In genomic region chr1:87612966-87613365, GRCh38 we compare ENCODE assay signal across 27 cellular contexts.
A peak's percentile ranks its signal among the peaks of the same experiment; 100 is the strongest.
DNase-seq lines count a peak whose midpoint lies in the region; ATAC-seq, FAIRE-seq and TF ChIP-seq lines count a peak whose summit lies in the region.
"Had no signal": no experiment of that assay in that cellular context is flagged by ENCODE, and none has a peak within 500 bp of the region (broad histone marks: within the 10 kb centered on the region; RNA-seq: fewer than 3 reads in every experiment).

No MANE protein-coding gene starts in this region.

- no peaks in the 10 kb centered on the region for H3K9me3 ChIP-seq in mucosa of descending colon
- H3K9me3 ChIP-seq: A549, SJSA1 had no signal

- intact Hi-C loops in mucosa of descending colon (cut with DNase I, micrococcal nuclease): no loop called here

- DNase-seq in HuH-7 (ENCODE audit: low spot score): peak; percentile 41
- DNase-seq in astrocyte of the hippocampus (ENCODE audit: low read depth, low spot score): peak; percentile 20
- DNase-seq in mucosa of descending colon: no peak
- DNase-seq in urothelium cell line (ENCODE audit: low spot score): no peak
- DNase-seq in NCI-H1105 (lab: John Stamatoyannopoulos, UW): no peak
- no peak for DNase-seq in COLO668 (lab: John Stamatoyannopoulos, UW; ENCODE audit: unreplicated experiment)
- DNase-seq: AML-193; C1 segment of cervical spinal cord; CD4-positive, alpha-beta memory T cell; DMS 273 treated with DMSO at 0.1 percent for 48 hours; DND-41; KBM-7; NCI-H1048; NCI-H1436 treated with DMSO at 0.1 percent for 48 hours; NCI-H1930; NCI-H2107; NCI-H524; NCI-H82; NK-92 treated with Interleukin-12 subunit alpha and Interleukin-12 subunit beta, amount 100 ng/mL, for 24 hours; Right ventricle myocardium superior; RPMI8226 had no signal

- no peaks in the 10 kb centered on the region for H3K4me1 ChIP-seq in mucosa of descending colon (ENCODE audit: low read depth)
- H3K4me1 ChIP-seq: A549, SJSA1 had no signal

- no peak for TF ChIP-seq CTCF in mucosa of descending colon (IDR thresholded peaks at IDR 0.05)

- no peak overlapping the region for H3K4me3 ChIP-seq in mucosa of descending colon
- H3K4me3 ChIP-seq: A549, SJSA1 had no signal

- H3K36me3 ChIP-seq in mucosa of descending colon (ENCODE audit: low read depth): no peaks in the 10 kb centered on the region
- H3K36me3 ChIP-seq: SJSA1 had no signal

- ATAC-seq in mucosa of descending colon (peak; percentile 87), GM21619 (IDR thresholded peaks at IDR 0.05; ENCODE audit: unreplicated experiment) (no peak)
- ATAC-seq: A549, HepG2 had no signal

- no peak for FAIRE-seq in urothelium cell line (lab: Jason Lieb, UNC)
- FAIRE-seq: A549, GM12892, H54, HepG2 had no signal

Comparison
In these comparisons a context has a peak if more than half of its experiments do, and no peak if none do; other contexts are left out.
1. DNase-seq: peak in HuH-7 (single experiment) and astrocyte of the hippocampus (single experiment); none in mucosa of descending colon (0 of 3), urothelium cell line (single experiment), NCI-H1105 (single experiment) and COLO668 (single experiment).